In the genomic region with DNA sequence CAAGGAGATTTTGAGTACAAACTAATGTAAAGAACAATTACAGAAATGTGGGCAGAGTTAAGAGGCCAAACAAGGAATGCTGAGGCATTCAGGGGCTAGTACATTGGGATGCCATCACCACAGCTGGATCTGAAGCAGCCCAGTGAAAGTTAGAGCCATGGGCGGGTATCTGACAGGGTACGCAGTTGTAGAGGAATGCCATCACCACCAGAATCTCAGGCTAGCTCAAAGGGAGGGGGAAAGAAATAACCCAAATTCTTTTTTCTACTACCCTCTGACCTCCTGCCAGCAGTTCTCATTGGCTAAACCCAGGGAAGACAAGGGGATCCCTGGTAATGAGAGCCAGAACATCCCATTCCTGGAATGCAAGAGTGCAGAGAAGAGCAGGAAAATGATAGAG, we compare ENCODE assay signal across 1 cellular context.
TF ChIP-seq lines count a peak whose summit lies in the region.

No MANE protein-coding gene starts in this region.

TF ChIP-seq in GM23338, 12 proteins besides CTCF, POLR2A, EP300 and RAD21 (continued from another document):
- TF ChIP-seq ZNF331 (CRISPR knock-in tag; IDR thresholded peaks at IDR 0.05; ENCODE audit: low read depth) (no peak), CREB1 (CRISPR knock-in tag; IDR thresholded peaks at IDR 0.05; ENCODE audit: low read depth) (no peak)
